In genomic region chr15:96276438-96277210, GRCh38 we compare ENCODE assay signal across 22 cellular contexts. TPM values are rescaled to one million over a fixed set of nuclear protein-coding genes. Genes with fewer than 3 reads are reported as not detected.
DNase-seq lines count a peak whose midpoint lies in the region; FAIRE-seq and TF ChIP-seq lines count a peak whose summit lies in the region.
"Had no signal": no experiment of that assay in that cellular context is flagged by ENCODE, and none has a peak within 500 bp of the region (broad histone marks: within the 10 kb centered on the region; RNA-seq: fewer than 3 reads in every experiment).

No MANE protein-coding gene starts in this region.

- H3K4me3 ChIP-seq in SK-N-MC = peak overlapping the region; percentile 72
- no peak overlapping the region for H3K4me3 ChIP-seq in esophagus muscularis mucosa
- H3K4me3 ChIP-seq in skeletal muscle cell (ENCODE audit: low read depth, low read length) = no peak overlapping the region
- H3K4me3 ChIP-seq in esophagus squamous epithelium = no peak overlapping the region
- no peak overlapping the region for H3K4me3 ChIP-seq in sigmoid colon
- H3K4me3 ChIP-seq: right atrium auricular region, testis had no signal

- no peak overlapping the region for H3K4me3 Mint-ChIP-seq in type B pancreatic cell
- H3K4me3 Mint-ChIP-seq: activated CD8-positive, alpha-beta memory T cell treated with anti-CD3 and anti-CD28 coated beads, Interleukin-2, amount 10 ng/mL, durations not matched to agents 7 days and 5 days; CD4-positive, CD25-positive, alpha-beta regulatory T cell had no signal

- H3K27ac Mint-ChIP-seq in type B pancreatic cell = no peak overlapping the region
- H3K27ac Mint-ChIP-seq: activated CD8-positive, alpha-beta memory T cell treated with anti-CD3 and anti-CD28 coated beads, Interleukin-2, amount 10 ng/mL, durations not matched to agents 7 days and 5 days; CD4-positive, CD25-positive, alpha-beta regulatory T cell had no signal

- no peaks in the 10 kb centered on the region for H3K27me3 ChIP-seq in esophagus muscularis mucosa
- no peaks in the 10 kb centered on the region for H3K27me3 ChIP-seq in esophagus squamous epithelium
- H3K27me3 ChIP-seq in sigmoid colon = no peaks in the 10 kb centered on the region
- H3K27me3 ChIP-seq: right atrium auricular region, testis had no signal

- TF ChIP-seq EP300 in esophagus muscularis mucosa (IDR thresholded peaks at IDR 0.05) (no peak), sigmoid colon (IDR thresholded peaks at IDR 0.05) (no peak)

- peak; percentile 56 for DNase-seq in GM04503 (ENCODE audit: low read depth)
- peak; percentile 84 for DNase-seq in SK-N-MC (ENCODE audit: low read depth, low spot score)
- DNase-seq in esophagus muscularis mucosa (ENCODE audit: extremely low spot score) = peak; percentile 21
- peak; percentile 51 for DNase-seq in skeletal muscle cell (ENCODE audit: low read depth)
- DNase-seq in esophagus squamous epithelium (lab: John Stamatoyannopoulos, UW) = no peak
- DNase-seq in sigmoid colon = no peak
- no peak for DNase-seq in type B pancreatic cell (ENCODE audit: extremely low spot score, unreplicated experiment)
- no peak for DNase-seq in GM19239 (ENCODE audit: insufficient read length, low spot score)
- DNase-seq: activated CD4-positive, CD25-positive, alpha-beta regulatory T cell treated with anti-CD3 and anti-CD28 coated beads, Interleukin-2, amount 50 U/mL, for 72 hours; activated CD8-positive, alpha-beta memory T cell treated with anti-CD3 and anti-CD28 coated beads, Interleukin-2, amount 10 ng/mL, durations not matched to agents 7 days and 5 days; activated gamma-delta T cell; CD4-positive, CD25-positive, alpha-beta regulatory T cell; effector CD8-positive, alpha-beta T cell; mesendoderm; NCI-H2107; NCI-H774; stimulated activated CD4-positive, alpha-beta T cell treated with anti-CD3 and anti-CD28 coated beads, Interleukin-2, amount 100 ng/mL, for 48 hours; testis had no signal

- no peaks in the 10 kb centered on the region for H3K27me3 Mint-ChIP-seq in type B pancreatic cell
- H3K27me3 Mint-ChIP-seq: activated CD8-positive, alpha-beta memory T cell treated with anti-CD3 and anti-CD28 coated beads, Interleukin-2, amount 10 ng/mL, durations not matched to agents 7 days and 5 days; CD4-positive, CD25-positive, alpha-beta regulatory T cell had no signal

- no peaks in the 10 kb centered on the region for H3K9me3 ChIP-seq in SK-N-MC (ENCODE audit: low read depth, low read length)
- no peaks in the 10 kb centered on the region for H3K9me3 ChIP-seq in esophagus muscularis mucosa
- H3K9me3 ChIP-seq in esophagus squamous epithelium = no peaks in the 10 kb centered on the region
- no peaks in the 10 kb centered on the region for H3K9me3 ChIP-seq in sigmoid colon
- H3K9me3 ChIP-seq: right atrium auricular region, testis had no signal

- peak overlapping the region; percentile 95 for H3K27ac ChIP-seq in SK-N-MC
- no peak overlapping the region for H3K27ac ChIP-seq in esophagus muscularis mucosa (replicated peaks in 1 of 4)
- H3K27ac ChIP-seq in esophagus squamous epithelium = no peak overlapping the region
- no peak overlapping the region for H3K27ac ChIP-seq in sigmoid colon
- H3K27ac ChIP-seq: right atrium auricular region, testis had no signal

- TF ChIP-seq POLR2A in esophagus muscularis mucosa (IDR thresholded peaks at IDR 0.05; ENCODE audit: low read depth) (no peak), esophagus squamous epithelium (IDR thresholded peaks at IDR 0.05) (no peak), sigmoid colon (IDR thresholded peaks at IDR 0.05) (no peak)

- no peak overlapping the region for H3K9ac ChIP-seq in SK-N-MC (ENCODE audit: insufficient read length)

- intact Hi-C loops in esophagus muscularis mucosa (cut with DNase I) (no loop called here), esophagus squamous epithelium (cut with DNase I) (no loop called here), sigmoid colon (cut with DNase I) (no loop called here)

- TF ChIP-seq CTCF in esophagus muscularis mucosa (IDR thresholded peaks at IDR 0.05) (no peak), esophagus squamous epithelium (IDR thresholded peaks at IDR 0.05) (no peak), sigmoid colon (IDR thresholded peaks at IDR 0.05) (no peak), type B pancreatic cell (conservative IDR thresholded peaks at IDR 0.05) (no peak)

- peaks cover 3% of the 10 kb centered on the region for H3K9me3 Mint-ChIP-seq in type B pancreatic cell

- H3K36me3 ChIP-seq in SK-N-MC (ENCODE audit: insufficient read depth, low read length) (no peaks in the 10 kb centered on the region), esophagus muscularis mucosa (peaks cover 0 to 57% (median 7%) of the 10 kb centered on the region in 4 donors), esophagus squamous epithelium (peaks cover 0 to 5% (median 0%) of the 10 kb centered on the region in 3 donors), sigmoid colon (peaks cover 0 to 45% (median 0%) of the 10 kb centered on the region in 4 donors)

- H3K4me1 ChIP-seq in esophagus muscularis mucosa = no peaks in the 10 kb centered on the region
- H3K4me1 ChIP-seq in esophagus squamous epithelium = no peaks in the 10 kb centered on the region
- H3K4me1 ChIP-seq in sigmoid colon = no peaks in the 10 kb centered on the region
- H3K4me1 ChIP-seq: right atrium auricular region, testis had no signal

- WGBS in esophagus muscularis mucosa = 90% methylated on average over 4 of the region's 4 CpGs
- 92 to 94% methylated on average over 4 of the region's 4 CpGs for WGBS in esophagus squamous epithelium, 2 donors
- WGBS in sigmoid colon, 2 donors = 82 to 91% methylated on average over 4 of the region's 4 CpGs

- H3K4me1 Mint-ChIP-seq in type B pancreatic cell (ENCODE audit: unreplicated experiment) = peaks cover 33% of the 10 kb centered on the region
- H3K4me1 Mint-ChIP-seq: activated CD8-positive, alpha-beta memory T cell treated with anti-CD3 and anti-CD28 coated beads, Interleukin-2, amount 10 ng/mL, durations not matched to agents 7 days and 5 days had no signal

- no peak for FAIRE-seq in GM19239 (lab: Jason Lieb, UNC)
- FAIRE-seq: H54, RCC 7860 had no signal

- H3K36me3 Mint-ChIP-seq in type B pancreatic cell = peaks cover 31% of the 10 kb centered on the region
- H3K36me3 Mint-ChIP-seq: activated CD8-positive, alpha-beta memory T cell treated with anti-CD3 and anti-CD28 coated beads, Interleukin-2, amount 10 ng/mL, durations not matched to agents 7 days and 5 days; CD4-positive, CD25-positive, alpha-beta regulatory T cell had no signal

RNA-seq across cellular contexts. Expression of gene NR2F2, which starts 53.9 kb away (rescaled TPM):
- total RNA-seq in esophagus muscularis mucosa (100 to 1,000 TPM in 2 of 4 donors, 10 to 100 TPM in 2; 42.7 to 131 (median 83.6) TPM), esophagus squamous epithelium (10 to 100 TPM in 1 of 4 donors, 1 to 10 TPM in 3; 3.7 to 15.6 (median 6.4) TPM), sigmoid colon (10 to 100 TPM; 24.0 to 47.9 (median 31.0) TPM), type B pancreatic cell (ENCODE audit: low replicate concordance) (135 and 270 TPM in 2 replicates)
- polyA plus RNA-seq in sigmoid colon = 10 to 100 TPM; 12.6 to 20.0 (median 12.9) TPM
- total RNA-seq: activated CD8-positive, alpha-beta memory T cell treated with anti-CD3 and anti-CD28 coated beads, Interleukin-2, amount 10 ng/mL, durations not matched to agents 7 days and 5 days; CD4-positive, CD25-positive, alpha-beta regulatory T cell; T-helper 2 cell treated with Interferon-gamma antibody and Interleukin-4, amounts not matched to agents 100 ng/mL and 5 ng/mL, for 36 hours had no signal
- polyA plus RNA-seq: CD4-positive, CD25-positive, alpha-beta regulatory T cell had no signal

Comparison
In these comparisons a context has a peak if more than half of its experiments do, and no peak if none do; other contexts are left out.
1. DNase-seq: peak in GM04503 (single experiment), SK-N-MC (single experiment), esophagus muscularis mucosa (single experiment) and skeletal muscle cell (single experiment); none in esophagus squamous epithelium (single experiment), sigmoid colon (single experiment), type B pancreatic cell (single experiment) and GM19239 (single experiment).